In genomic region chr5:159982421-159983173, GRCh38 we compare ENCODE assay signal across 22 cellular contexts.
"Had no signal": no experiment of that assay in that cellular context is flagged by ENCODE, and none has a peak within 500 bp of the region (broad histone marks: within the 10 kb centered on the region; RNA-seq: fewer than 3 reads in every experiment).

No MANE protein-coding gene starts in this region.

- H3K4me1 ChIP-seq: prostate gland had no signal

- H3K27me3 ChIP-seq: body of pancreas, tibial artery had no signal

- ATAC-seq: activated CD4-positive, CD25-positive, alpha-beta regulatory T cell treated with anti-CD3 and anti-CD28 coated beads, Interleukin-2, amount 50 U/mL, for 24 hours; activated naive CD8-positive, alpha-beta T cell treated with anti-CD3 and anti-CD28 coated beads, Interleukin-2, amount 50 U/mL, for 24 hours; activated T-cell treated with anti-CD3 and anti-CD28 coated beads, Interleukin-2, amount 50 U/mL, for 72 hours; body of pancreas; gastroesophageal sphincter; heart left ventricle; left colon; lower lobe of right lung; naive thymus-derived CD4-positive, alpha-beta T cell had no signal

- DNase-seq: activated CD4-positive, alpha-beta memory T cell treated with anti-CD3 and anti-CD28 coated beads, Interleukin-2, amount 10 ng/mL, durations not matched to agents 7 days and 5 days; activated CD4-positive, alpha-beta T cell treated with anti-CD3 and anti-CD28 coated beads, Interleukin-2, amount 10 ng/mL, durations not matched to agents 24 days and 14 days; activated effector memory CD4-positive, alpha-beta T cell treated with Interleukin-2 at 50 U/mL for 16 hours; activated naive CD4-positive, alpha-beta T cell treated with anti-CD3 and anti-CD28 coated beads, Interleukin-2, amount 50 U/mL, for 16 hours; activated naive CD8-positive, alpha-beta T cell treated with anti-CD3 and anti-CD28 coated beads, Interleukin-2, amount 50 U/mL, for 24 hours; activated T-cell treated with anti-CD3 and anti-CD28 coated beads, Interleukin-2, amount 50 U/mL, for 72 hours; body of pancreas; caudate nucleus; dermis blood vessel endothelial cell; effector CD8-positive, alpha-beta T cell; esophagus squamous epithelium; heart left ventricle; left colon; lower lobe of right lung; naive thymus-derived CD4-positive, alpha-beta T cell; stimulated activated CD4-positive, alpha-beta T cell treated with anti-CD3 and anti-CD28 coated beads, Interleukin-4, amount 100 ng/mL, for 4 hours; substantia nigra; tibial artery had no signal

- H3K27ac ChIP-seq: body of pancreas, esophagus squamous epithelium, gastroesophageal sphincter, heart left ventricle, lower lobe of right lung, prostate gland, tibial artery, VCaP had no signal

- H3K9me3 ChIP-seq: body of pancreas, esophagus squamous epithelium, gastroesophageal sphincter, heart left ventricle, lower lobe of right lung, prostate gland, tibial artery had no signal

- H3K36me3 ChIP-seq: esophagus squamous epithelium, gastroesophageal sphincter, heart left ventricle, lower lobe of right lung, prostate gland, tibial artery had no signal

- H3K4me3 ChIP-seq: body of pancreas, esophagus squamous epithelium, gastroesophageal sphincter, heart left ventricle, lower lobe of right lung, prostate gland, tibial artery had no signal
